ENCODE assay signal across 9 cellular contexts in genomic region chr10:133335238-133336122, GRCh38. TPM values are rescaled to one million over a fixed set of nuclear protein-coding genes. Genes with fewer than 3 reads are reported as not detected.
DNase-seq lines count a peak whose midpoint lies in the region; ATAC-seq and TF ChIP-seq lines count a peak whose summit lies in the region.
"Had no signal": no experiment of that assay in that cellular context is flagged by ENCODE, and none has a peak within 500 bp of the region (broad histone marks: within the 10 kb centered on the region; RNA-seq: fewer than 3 reads in every experiment).

No MANE protein-coding gene starts in this region.

- POLR2A ChIA-PET in HEK293T (lab: Yijun Ruan, JAX), result no interaction called here
- POLR2A ChIA-PET in activated CD4-positive, alpha-beta T cell treated with anti-CD3 and anti-CD28 coated beads, Interleukin-2, amount 10 ng/mL, durations not matched to agents 7 days and 5 days (lab: Charles Lee), result no interaction called here

- no peaks in the 10 kb centered on the region for H3K36me3 Mint-ChIP-seq in activated CD4-positive, alpha-beta T cell treated with anti-CD3 and anti-CD28 coated beads, Interleukin-2, amount 10 ng/mL, durations not matched to agents 7 days and 5 days (ENCODE audit: low read depth)

- DNase-seq in HEK293T (ENCODE audit: extremely low spot score), result peak; percentile 61
- peak; percentile 78 for DNase-seq in activated CD4-positive, alpha-beta T cell treated with anti-CD3 and anti-CD28 coated beads, Interleukin-2, amount 10 ng/mL, durations not matched to agents 7 days and 5 days
- no peak for DNase-seq in left lobe of liver (ENCODE audit: low spot score)
- peak; percentile 76 for DNase-seq in stimulated activated CD4-positive, alpha-beta T cell treated with anti-CD3 and anti-CD28 coated beads, Interleukin-4, amount 100 ng/mL, for 24 hours
- DNase-seq in NAMALWA (ENCODE audit: low spot score), result no peak
- no peak for DNase-seq in GM19240 (ENCODE audit: insufficient read length, low spot score)
- no peak for DNase-seq in NCI-H345 treated with DMSO at 0.1 percent for 48 hours (lab: John Stamatoyannopoulos, UW; ENCODE audit: unreplicated experiment)

- peak overlapping the region; percentile 83 for H3K27ac ChIP-seq in cingulate gyrus (ENCODE audit: low read depth, low read length)

- H3K9me3 Mint-ChIP-seq in activated CD4-positive, alpha-beta T cell treated with anti-CD3 and anti-CD28 coated beads, Interleukin-2, amount 10 ng/mL, durations not matched to agents 7 days and 5 days, result no peaks in the 10 kb centered on the region

- peaks cover 3% of the 10 kb centered on the region for H3K4me1 Mint-ChIP-seq in activated CD4-positive, alpha-beta T cell treated with anti-CD3 and anti-CD28 coated beads, Interleukin-2, amount 10 ng/mL, durations not matched to agents 7 days and 5 days

- no peak overlapping the region for H3K27ac Mint-ChIP-seq in activated CD4-positive, alpha-beta T cell treated with anti-CD3 and anti-CD28 coated beads, Interleukin-2, amount 10 ng/mL, durations not matched to agents 7 days and 5 days

- H3K27me3 Mint-ChIP-seq in activated CD4-positive, alpha-beta T cell treated with anti-CD3 and anti-CD28 coated beads, Interleukin-2, amount 10 ng/mL, durations not matched to agents 7 days and 5 days, result peaks cover 40% of the 10 kb centered on the region

- H3K4me3 Mint-ChIP-seq in activated CD4-positive, alpha-beta T cell treated with anti-CD3 and anti-CD28 coated beads, Interleukin-2, amount 10 ng/mL, durations not matched to agents 7 days and 5 days, result peak overlapping the region; percentile 19

- ATAC-seq in left lobe of liver, result peak; percentile 27

- CTCF ChIA-PET in HEK293T (lab: Yijun Ruan, JAX), result interaction anchor here (0.5 to 1.1 kb wide), 2 partner anchors 25 to 28 kb away, joined by 3 read pairs; no protein-coding TSS in a partner anchor
- CTCF ChIA-PET in activated CD4-positive, alpha-beta T cell treated with anti-CD3 and anti-CD28 coated beads, Interleukin-2, amount 10 ng/mL, durations not matched to agents 7 days and 5 days (lab: Charles Lee), result interaction anchor here (1.2 kb wide), 1 partner anchor 28 kb away, joined by 4 read pairs; no protein-coding TSS in a partner anchor

TF ChIP-seq in HEK293T, 16 proteins besides CTCF, POLR2A, EP300 and RAD21:
- TF ChIP-seq TARDBP (IDR thresholded peaks at IDR 0.05) (no peak), ARNT (IDR thresholded peaks at IDR 0.05) (no peak), ELF4 (IDR thresholded peaks at IDR 0.05) (no peak), HDGF (IDR thresholded peaks at IDR 0.05; ENCODE audit: borderline replicate concordance) (no peak), SP1 (IDR thresholded peaks at IDR 0.05) (no peak), NFRKB (IDR thresholded peaks at IDR 0.05) (no peak), FOXA1 (IDR thresholded peaks at IDR 0.05) (no peak), LEF1 (IDR thresholded peaks at IDR 0.05; ENCODE audit: borderline replicate concordance) (no peak), ZNF384 (IDR thresholded peaks at IDR 0.05) (no peak), BHLHE40 (IDR thresholded peaks at IDR 0.05; ENCODE audit: borderline replicate concordance) (no peak), L3MBTL2 (conservative IDR thresholded peaks at IDR 0.05) (no peak), FOXK2 (IDR thresholded peaks at IDR 0.05) (no peak), CTBP1 (IDR thresholded peaks at IDR 0.05; ENCODE audit: borderline replicate concordance) (no peak), FOXM1 (IDR thresholded peaks at IDR 0.05; ENCODE audit: borderline replicate concordance) (no peak), SUZ12 (IDR thresholded peaks at IDR 0.05) (no peak)
- TF ChIP-seq, protein P1, sequence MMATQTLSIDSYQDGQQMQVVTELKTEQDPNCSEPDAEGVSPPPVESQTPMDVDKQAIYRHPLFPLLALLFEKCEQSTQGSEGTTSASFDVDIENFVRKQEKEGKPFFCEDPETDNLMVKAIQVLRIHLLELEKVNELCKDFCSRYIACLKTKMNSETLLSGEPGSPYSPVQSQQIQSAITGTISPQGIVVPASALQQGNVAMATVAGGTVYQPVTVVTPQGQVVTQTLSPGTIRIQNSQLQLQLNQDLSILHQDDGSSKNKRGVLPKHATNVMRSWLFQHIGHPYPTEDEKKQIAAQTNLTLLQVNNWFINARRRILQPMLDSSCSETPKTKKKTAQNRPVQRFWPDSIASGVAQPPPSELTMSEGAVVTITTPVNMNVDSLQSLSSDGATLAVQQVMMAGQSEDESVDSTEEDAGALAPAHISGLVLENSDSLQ (IDR thresholded peaks at IDR 0.05), result no peak
TF ChIP-seq in HEK293T: peak in this region for 0.

RNA-seq across cellular contexts. Expression of gene CALY, which starts 1.2 kb away (rescaled TPM):
- total RNA-seq in activated CD4-positive, alpha-beta T cell treated with anti-CD3 and anti-CD28 coated beads, Interleukin-2, amount 10 ng/mL, durations not matched to agents 7 days and 5 days, result not detected
- total RNA-seq in left lobe of liver, result 0.45 TPM
- total RNA-seq: T-helper 2 cell treated with Interferon-gamma antibody and Interleukin-4, amounts not matched to agents 100 ng/mL and 5 ng/mL, for 36 hours had no signal

RNA-seq across cellular contexts. Expression of gene PRAP1, which starts 11.7 kb away (rescaled TPM):
- not detected for total RNA-seq in activated CD4-positive, alpha-beta T cell treated with anti-CD3 and anti-CD28 coated beads, Interleukin-2, amount 10 ng/mL, durations not matched to agents 7 days and 5 days
- total RNA-seq in left lobe of liver, result 275 TPM
- total RNA-seq: T-helper 2 cell treated with Interferon-gamma antibody and Interleukin-4, amounts not matched to agents 100 ng/mL and 5 ng/mL, for 36 hours had no signal

RNA-seq across cellular contexts. Expression of gene FUOM, which starts 22.3 kb away (rescaled TPM):
- total RNA-seq in activated CD4-positive, alpha-beta T cell treated with anti-CD3 and anti-CD28 coated beads, Interleukin-2, amount 10 ng/mL, durations not matched to agents 7 days and 5 days, result 10 to 100 TPM; 11.9 to 16.2 TPM
- total RNA-seq in left lobe of liver, result 177 TPM

RNA-seq across cellular contexts. Expression of gene ZNF511, which starts 26.8 kb away (rescaled TPM):
- total RNA-seq in activated CD4-positive, alpha-beta T cell treated with anti-CD3 and anti-CD28 coated beads, Interleukin-2, amount 10 ng/mL, durations not matched to agents 7 days and 5 days, result 10 to 100 TPM; 54.5 to 59.7 TPM
- total RNA-seq in left lobe of liver, result 30.2 TPM

RNA-seq across cellular contexts. Expression of gene TUBGCP2, which starts 26.8 kb away (rescaled TPM):
- total RNA-seq in activated CD4-positive, alpha-beta T cell treated with anti-CD3 and anti-CD28 coated beads, Interleukin-2, amount 10 ng/mL, durations not matched to agents 7 days and 5 days, result 10 to 100 TPM; 52.4 to 54.2 TPM
- 25.7 TPM for total RNA-seq in left lobe of liver

Comparison
In these comparisons a context has a peak if more than half of its experiments do, and no peak if none do; other contexts are left out.
1. DNase-seq: peak in HEK293T (single experiment), activated CD4-positive, alpha-beta T cell treated with anti-CD3 and anti-CD28 coated beads, Interleukin-2, amount 10 ng/mL, durations not matched to agents 7 days and 5 days (single experiment) and stimulated activated CD4-positive, alpha-beta T cell treated with anti-CD3 and anti-CD28 coated beads, Interleukin-4, amount 100 ng/mL, for 24 hours (single experiment); none in left lobe of liver (single experiment), NAMALWA (single experiment), GM19240 (single experiment) and NCI-H345 treated with DMSO at 0.1 percent for 48 hours (single experiment).
2. RNA of gene PRAP1, which starts 11.7 kb away (total RNA-seq): 275 TPM in left lobe of liver (single experiment); not detected in activated CD4-positive, alpha-beta T cell treated with anti-CD3 and anti-CD28 coated beads, Interleukin-2, amount 10 ng/mL, durations not matched to agents 7 days and 5 days; every median in the first group is over 100 times any median in the second.
3. RNA of gene FUOM, which starts 22.3 kb away (total RNA-seq): 177 TPM in left lobe of liver (single experiment); 11.9 to 16.2 TPM in activated CD4-positive, alpha-beta T cell treated with anti-CD3 and anti-CD28 coated beads, Interleukin-2, amount 10 ng/mL, durations not matched to agents 7 days and 5 days; every median in the first group is over 10 times any median in the second.